1 cellular context compared by ENCODE assay signal in genomic region chr2:241734467-241735208, GRCh38.
TF ChIP-seq lines count a peak whose summit lies in the region.

TSS of gene D2HGDH (plus strand) at chr2:241734630. CDS start at chr2:241735225, 595 bp downstream.

TF ChIP-seq in HepG2, 621 proteins besides CTCF, POLR2A, EP300 and RAD21 (continued from another document and continues in another):
- TF ChIP-seq ATF5 (CRISPR knock-in tag; IDR thresholded peaks at IDR 0.05; ENCODE audit: low read depth) (no peak), ZNF687 (CRISPR knock-in tag; IDR thresholded peaks at IDR 0.05) (0 out of 2 replicates have a peak, but pooled peaks have one; percentile 57), ZNF33A (CRISPR knock-in tag; IDR thresholded peaks at IDR 0.05; ENCODE audit: borderline replicate concordance) (no peak), E2F2 (CRISPR knock-in tag; IDR thresholded peaks at IDR 0.05; ENCODE audit: borderline replicate concordance) (no peak), SCMH1 (CRISPR knock-in tag; IDR thresholded peaks at IDR 0.05; ENCODE audit: borderline replicate concordance) (no peak), POGK (CRISPR knock-in tag; conservative IDR thresholded peaks at IDR 0.05) (0 out of 2 replicates have a peak, but pooled peaks have one; percentile 46), ZSCAN9 (CRISPR knock-in tag; IDR thresholded peaks at IDR 0.05; ENCODE audit: borderline replicate concordance) (no peak; the same call in 1 of the 2 replicates), FOXA3 (CRISPR knock-in tag; IDR thresholded peaks at IDR 0.05) (0 out of 2 replicates have a peak, but pooled peaks have one; percentile 20), KLF15 (CRISPR knock-in tag; IDR thresholded peaks at IDR 0.05; ENCODE audit: borderline replicate concordance) (0 out of 2 replicates have a peak, but pooled peaks have one; percentile 18), JUN (CRISPR knock-in tag; IDR thresholded peaks at IDR 0.05) (no peak), MED13 (CRISPR knock-in tag; IDR thresholded peaks at IDR 0.05) (peak; percentile 33; the same call in 1 of the 2 replicates), ZBTB10 (CRISPR knock-in tag; IDR thresholded peaks at IDR 0.05; ENCODE audit: borderline replicate concordance) (0 out of 2 replicates have a peak, but pooled peaks have one; percentile 46), ZEB1 (IDR thresholded peaks at IDR 0.05; ENCODE audit: insufficient replicate concordance, low read depth) (peak; percentile 9), ISL2 (CRISPR knock-in tag; IDR thresholded peaks at IDR 0.05) (0 out of 2 replicates have a peak, but pooled peaks have one; percentile 19), SETDB1 (CRISPR knock-in tag; IDR thresholded peaks at IDR 0.05; ENCODE audit: borderline replicate concordance) (no peak), ZNF776 (CRISPR knock-in tag; IDR thresholded peaks at IDR 0.05) (peak; percentile 82; the same call in 1 of the 2 replicates), RERE (CRISPR knock-in tag; IDR thresholded peaks at IDR 0.05; ENCODE audit: low read depth) (peak; percentile 19; the same call in 1 of the 2 replicates), BHLHE40 (IDR thresholded peaks at IDR 0.05; ENCODE audit: low read length) (peak; percentile 94), PHF20 (CRISPR knock-in tag; IDR thresholded peaks at IDR 0.05) (peak; percentile 47; the same call in 1 of the 2 replicates), ZNF496 (CRISPR knock-in tag; IDR thresholded peaks at IDR 0.05; ENCODE audit: insufficient replicate concordance) (no peak), HNF4G (IDR thresholded peaks at IDR 0.05; ENCODE audit: borderline replicate concordance, low read depth, low read length) (no peak), HNF4G (CRISPR knock-in tag; IDR thresholded peaks at IDR 0.05; ENCODE audit: borderline replicate concordance, low read depth) (0 out of 2 replicates have a peak, but pooled peaks have one; percentile 6), ZFY (CRISPR knock-in tag; IDR thresholded peaks at IDR 0.05) (peak; percentile 83), MXI1 (IDR thresholded peaks at IDR 0.05; ENCODE audit: borderline replicate concordance, low read depth, low read length) (0 out of 3 replicates have a peak, but pooled peaks have one; percentile 33), NFE2L1 (CRISPR knock-in tag; IDR thresholded peaks at IDR 0.05; ENCODE audit: borderline replicate concordance) (peak; percentile 90), ZNF724P (CRISPR knock-in tag; IDR thresholded peaks at IDR 0.05; ENCODE audit: borderline replicate concordance) (peak; percentile 81; the same call in 1 of the 2 replicates), DNMT1 (CRISPR knock-in tag; IDR thresholded peaks at IDR 0.05) (peak; percentile 74; the same call in 1 of the 2 replicates), POGZ (CRISPR knock-in tag; IDR thresholded peaks at IDR 0.05) (0 out of 2 replicates have a peak, but pooled peaks have one; percentile 5), ZNF629 (CRISPR knock-in tag; conservative IDR thresholded peaks at IDR 0.05) (0 out of 2 replicates have a peak, but pooled peaks have one; percentile 13), ZNF563 (CRISPR knock-in tag; IDR thresholded peaks at IDR 0.05) (peak; percentile 78), ARNTL (CRISPR knock-in tag; IDR thresholded peaks at IDR 0.05) (peak; percentile 28; the same call in 1 of the 2 replicates), SRSF1 (optimal IDR thresholded peaks at IDR 0.05; ENCODE audit: low read depth, low read length) (peak; percentile 78), THAP11 (CRISPR knock-in tag; IDR thresholded peaks at IDR 0.05) (peak; percentile 50), ZNF367 (CRISPR knock-in tag; IDR thresholded peaks at IDR 0.05; ENCODE audit: borderline replicate concordance) (peak; percentile 15; the same call in 1 of the 2 replicates), BRCA1 (CRISPR knock-in tag; IDR thresholded peaks at IDR 0.05) (0 out of 2 replicates have a peak, but pooled peaks have one; percentile 18), ZIK1 (CRISPR knock-in tag; IDR thresholded peaks at IDR 0.05; ENCODE audit: borderline replicate concordance, low read depth) (peak; percentile 69), CREBL2 (CRISPR knock-in tag; IDR thresholded peaks at IDR 0.05; ENCODE audit: borderline replicate concordance) (peak; percentile 76; the same call in 1 of the 2 replicates), HES4 (CRISPR knock-in tag; IDR thresholded peaks at IDR 0.05; ENCODE audit: borderline replicate concordance) (peak; percentile 90), BORCS8-MEF2B (CRISPR knock-in tag; IDR thresholded peaks at IDR 0.05) (peak; percentile 80), SP2 (CRISPR knock-in tag; IDR thresholded peaks at IDR 0.05) (peak; percentile 37; the same call in 1 of the 2 replicates), AHR (CRISPR knock-in tag; IDR thresholded peaks at IDR 0.05) (0 out of 2 replicates have a peak, but pooled peaks have one; percentile 48), TAF1 (CRISPR knock-in tag; IDR thresholded peaks at IDR 0.05) (peak; percentile 58; the same call in 1 of the 2 replicates), FOXP4 (CRISPR knock-in tag; IDR thresholded peaks at IDR 0.05) (peak; percentile 6; the same call in 1 of the 2 replicates), SNAI1 (CRISPR knock-in tag; IDR thresholded peaks at IDR 0.05; ENCODE audit: borderline replicate concordance) (0 out of 2 replicates have a peak, but pooled peaks have one; percentile 7), FOXO1 (CRISPR knock-in tag; IDR thresholded peaks at IDR 0.05) (peak; percentile 58; the same call in 1 of the 2 replicates)
